Comparison of ENCODE assay signal across 8 cellular contexts in the genomic region with DNA sequence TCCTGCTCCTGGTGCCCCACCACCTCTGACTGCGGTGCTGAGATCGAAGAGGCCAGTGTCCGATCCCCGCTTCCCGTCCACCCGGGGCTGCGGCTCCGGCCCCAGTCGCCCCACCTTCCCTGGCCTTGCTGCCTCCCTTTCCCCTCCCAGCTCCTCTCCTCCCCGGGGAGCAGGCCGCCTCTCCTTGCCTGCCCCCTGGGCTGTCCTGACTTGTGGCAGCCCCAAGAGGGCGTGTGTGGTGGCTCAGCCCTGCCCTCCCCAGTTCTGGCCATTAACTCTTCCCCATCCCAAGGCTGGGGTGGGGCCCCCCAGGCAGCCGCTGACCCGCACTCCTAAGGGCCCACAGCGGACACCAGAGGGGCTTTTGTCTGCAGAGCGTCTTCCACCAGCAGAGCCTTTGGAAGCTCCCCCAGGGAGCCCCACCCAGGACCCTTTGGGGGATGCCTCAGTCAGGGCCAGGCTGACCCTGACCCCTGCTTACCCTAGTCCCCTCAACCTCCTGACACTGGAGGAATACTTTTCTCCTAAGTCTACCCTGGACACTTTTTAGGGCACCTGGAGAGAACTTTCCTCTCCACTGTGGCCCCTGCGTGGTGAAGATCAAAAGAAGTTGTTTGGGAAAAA.
DNase-seq lines count a peak whose midpoint lies in the region; ATAC-seq and TF ChIP-seq lines count a peak whose summit lies in the region.

No MANE protein-coding gene starts in this region.

- DNase-seq in fibroblast of gingiva (ENCODE audit: low read depth) = peak; percentile 28
- no peak for DNase-seq in pons (ENCODE audit: low spot score)
- no peak for DNase-seq in NOMO-1 treated with DMSO at 0.1 percent for 48 hours (lab: John Stamatoyannopoulos, UW; ENCODE audit: unreplicated experiment)

- H3K4me3 ChIP-seq in WI38 (ENCODE audit: low read depth, low read length) = peak overlapping the region; percentile 36
- peak overlapping the region; percentile 28 to 61 for H3K4me3 ChIP-seq in neutrophil (ENCODE audit: low read depth in 1 of 2, low read length in 1 of 2)

- peaks cover 25 to 45% of the 10 kb centered on the region in 2 experiments for H3K4me1 ChIP-seq in neutrophil (ENCODE audit: control insufficient read depth in 1 of 2, insufficient read depth in 1 of 2, low read depth in 1 of 2, low read length in 1 of 2)

- H3K27ac ChIP-seq in C4-2B (peak overlapping the region; percentile 81), neutrophil (no peak overlapping the region)

- H3K27me3 ChIP-seq in neutrophil = peaks cover 62% of the 10 kb centered on the region

- TF ChIP-seq CTCF in C4-2B (conservative IDR thresholded peaks at IDR 0.05) (no peak), WI38 (IDR thresholded peaks at IDR 0.05; ENCODE audit: low read depth, low read length) (peak; percentile 51), neutrophil (IDR thresholded peaks at IDR 0.05) (no peak)

- ATAC-seq in GM19043 (IDR thresholded peaks at IDR 0.05; ENCODE audit: low read depth, unreplicated experiment) = peak; percentile 52
- peak; percentile 55 for ATAC-seq in HG03354 (IDR thresholded peaks at IDR 0.05; ENCODE audit: poor library complexity, severe bottlenecking, unreplicated experiment)

- no peaks in the 10 kb centered on the region for H3K9me3 ChIP-seq in neutrophil

- no peaks in the 10 kb centered on the region for H3K36me3 ChIP-seq in neutrophil
